Comparison of ENCODE assay signal across 19 cellular contexts in the genomic region with DNA sequence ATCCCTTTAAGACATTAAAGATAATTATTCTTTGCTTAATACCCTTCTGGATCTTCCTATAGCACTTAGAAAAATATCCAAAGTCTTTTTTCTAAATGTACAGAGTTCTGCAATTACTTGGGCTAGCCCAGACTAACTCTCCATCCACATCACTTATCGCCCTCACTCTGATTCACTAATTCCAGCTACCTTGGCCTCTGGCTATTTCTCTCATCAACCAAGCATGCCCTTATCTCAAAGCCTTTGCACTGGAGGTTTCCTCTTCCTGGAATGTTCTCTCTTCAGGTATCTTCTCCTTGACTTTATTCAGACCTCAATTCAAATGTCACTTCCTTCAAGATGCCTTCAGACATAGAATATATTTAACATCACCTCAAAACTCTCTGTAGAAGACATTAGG.
DNase-seq lines count a peak whose midpoint lies in the region; ATAC-seq, FAIRE-seq and TF ChIP-seq lines count a peak whose summit lies in the region.
"Had no signal": no experiment of that assay in that cellular context is flagged by ENCODE, and none has a peak within 500 bp of the region (broad histone marks: within the 10 kb centered on the region; RNA-seq: fewer than 3 reads in every experiment).

No MANE protein-coding gene starts in this region.

- H3K9ac ChIP-seq in keratinocyte (ENCODE audit: control insufficient read depth, extremely low read depth, insufficient read depth, low read length) = no peak overlapping the region
- H3K9ac ChIP-seq: BLaER1, GM23248 had no signal

- dilution Hi-C loops in keratinocyte (cut with MboI; ENCODE audit: extremely low pct_ligation_motif_present, low sequenced_read_pairs) = no loop called here

- no peak for FAIRE-seq in bronchial epithelial cell (lab: Jason Lieb, UNC)
- FAIRE-seq in keratinocyte (lab: Jason Lieb, UNC) = peak; percentile 59
- FAIRE-seq: GM12891, GM18507, H1 had no signal

- no peak for ATAC-seq in HG02623 (IDR thresholded peaks at IDR 0.05; ENCODE audit: unreplicated experiment)
- ATAC-seq: CD8-positive, alpha-beta T cell had no signal

- H3K4me2 ChIP-seq in keratinocyte (ENCODE audit: control insufficient read depth, extremely low read depth, insufficient read depth, low read depth, low read length) = no peak overlapping the region
- H3K4me2 ChIP-seq: BLaER1 had no signal

- no peaks in the 10 kb centered on the region for H3K79me2 ChIP-seq in keratinocyte (ENCODE audit: control insufficient read depth, insufficient read depth, low read length)

- H3K36me3 ChIP-seq in bronchial epithelial cell (ENCODE audit: control insufficient read depth, insufficient read depth, low read length) (no peaks in the 10 kb centered on the region), keratinocyte (ENCODE audit: control insufficient read depth in 2 of 2, extremely low read depth in 1 of 2, insufficient read depth in 2 of 2, low read length in 2 of 2) (no peaks in the 10 kb centered on the region), uterus (no peaks in the 10 kb centered on the region)
- H3K36me3 ChIP-seq: BLaER1 had no signal

- TF ChIP-seq POLR2A in uterus (IDR thresholded peaks at IDR 0.05) = no peak

- no peaks in the 10 kb centered on the region for H3K27me3 ChIP-seq in bronchial epithelial cell (ENCODE audit: control insufficient read depth, insufficient read depth, low read length)
- no peaks in the 10 kb centered on the region for H3K27me3 ChIP-seq in keratinocyte (ENCODE audit: control insufficient read depth, extremely low read depth, insufficient read depth, low read length)
- no peaks in the 10 kb centered on the region for H3K27me3 ChIP-seq in uterus
- H3K27me3 ChIP-seq: BLaER1 had no signal

- H3K27ac ChIP-seq in keratinocyte (ENCODE audit: control insufficient read depth, insufficient read depth, low read length) = no peak overlapping the region
- H3K27ac ChIP-seq in uterus = no peak overlapping the region
- H3K27ac ChIP-seq: BLaER1, C4-2B, GM23248 had no signal

- no peaks in the 10 kb centered on the region for H4K20me1 ChIP-seq in keratinocyte (ENCODE audit: control insufficient read depth, extremely low read depth, insufficient read depth, low read length)
- H4K20me1 ChIP-seq: BLaER1 had no signal

- intact Hi-C loops in uterus (cut with DNase I; ENCODE audit: low total_unique reads) = no loop called here

- no peaks in the 10 kb centered on the region for H3K9me1 ChIP-seq in keratinocyte (ENCODE audit: control insufficient read depth, extremely low read depth, insufficient read depth, low read length)

- peaks cover 5% of the 10 kb centered on the region for H3K4me1 ChIP-seq in keratinocyte (ENCODE audit: control insufficient read depth, extremely low read depth, insufficient read depth, low read length)
- H3K4me1 ChIP-seq in uterus = no peaks in the 10 kb centered on the region
- H3K4me1 ChIP-seq: BLaER1, Caco-2 had no signal

- H3K9me3 ChIP-seq in keratinocyte (ENCODE audit: control insufficient read depth, low read depth, low read length) (no peaks in the 10 kb centered on the region), uterus (no peaks in the 10 kb centered on the region)
- H3K9me3 ChIP-seq: BLaER1, Caco-2 had no signal

- peak; percentile 93 for DNase-seq in NCI-H226
- DNase-seq in bronchial epithelial cell (ENCODE audit: low read depth) = peak; percentile 86
- DNase-seq in keratinocyte (ENCODE audit: low read depth, low spot score) = no peak
- no peak for DNase-seq in uterus
- DNase-seq in activated effector memory CD4-positive, alpha-beta T cell treated with anti-CD3 and anti-CD28 coated beads, Interleukin-2, amount 50 U/mL, for 16 hours = no peak
- DNase-seq: Caco-2; CD4-positive, CD25-positive, alpha-beta regulatory T cell; CD8-positive, alpha-beta T cell; DMS79; GF-D8; GM23248; H7; HCEC 1CT had no signal

- H2AFZ ChIP-seq in keratinocyte (ENCODE audit: control insufficient read depth, low read length) = no peak overlapping the region
- H2AFZ ChIP-seq: GM23248 had no signal

- TF ChIP-seq CTCF in bronchial epithelial cell (IDR thresholded peaks at IDR 0.05; ENCODE audit: insufficient read depth, low read length, severe bottlenecking) = no peak
- TF ChIP-seq CTCF in keratinocyte (optimal IDR thresholded peaks at IDR 0.05 in 1 of 3, IDR thresholded peaks at IDR 0.05 in 1 of 3, conservative IDR thresholded peaks at IDR 0.05 in 1 of 3; ENCODE audit: extremely low read depth in 1 of 3, insufficient read depth in 2 of 3, low read length in 3 of 3) = no peak
- TF ChIP-seq CTCF in uterus (IDR thresholded peaks at IDR 0.05) = no peak

- H3K4me3 ChIP-seq in bronchial epithelial cell (ENCODE audit: low read depth, low read length) (no peak overlapping the region), keratinocyte (ENCODE audit: control insufficient read depth in 2 of 3, extremely low read depth in 1 of 3, insufficient read depth in 2 of 3, low read depth in 1 of 3, low read length in 3 of 3) (no peak overlapping the region), uterus (no peak overlapping the region)
- H3K4me3 ChIP-seq: BLaER1, GM23248 had no signal

Comparison
In these comparisons a context has a peak if more than half of its experiments do, and no peak if none do; other contexts are left out.
1. DNase-seq: peak in NCI-H226 (single experiment) and bronchial epithelial cell (single experiment); none in keratinocyte (single experiment), uterus (0 of 2) and activated effector memory CD4-positive, alpha-beta T cell treated with anti-CD3 and anti-CD28 coated beads, Interleukin-2, amount 50 U/mL, for 16 hours (single experiment).